Comparison of ENCODE assay signal across 21 cellular contexts in genomic region chr1:167977245-167977644, GRCh38. TPM values are rescaled to one million over a fixed set of nuclear protein-coding genes. Genes with fewer than 3 reads are reported as not detected.
A peak's percentile ranks its signal among the peaks of the same experiment; 100 is the strongest.
DNase-seq lines count a peak whose midpoint lies in the region; ATAC-seq, FAIRE-seq and TF ChIP-seq lines count a peak whose summit lies in the region.
"Had no signal": no experiment of that assay in that cellular context is flagged by ENCODE, and none has a peak within 500 bp of the region (broad histone marks: within the 10 kb centered on the region; RNA-seq: fewer than 3 reads in every experiment).

No MANE protein-coding gene starts in this region.

- in situ Hi-C loops in GM12878 (cut with MboI): no loop called here

- SMC1A ChIA-PET in GM12878 (lab: Charles Lee; ENCODE audit: uncharacterized antibody, unreplicated experiment): no interaction called here

- H3K27ac ChIP-seq in GM12878 (ENCODE audit: control insufficient read depth, insufficient read depth) (no peak overlapping the region), caudate nucleus (ENCODE audit: low read depth, low read length) (no peak overlapping the region), Peyer's patch (no peak overlapping the region)
- H3K27ac ChIP-seq: BLaER1 treated with 17β-estradiol and CSF1 and Interleukin-3, amounts not matched to agents 10 nM and 100 nM had no signal

- H3K27me3 ChIP-seq in GM12878 (replicated peaks in 1 of 2; ENCODE audit: control insufficient read depth in 2 of 2, insufficient read depth in 2 of 2, low read length in 1 of 2) (no peaks in the 10 kb centered on the region), Peyer's patch (peaks cover 0 to 3% of the 10 kb centered on the region in 2 donors)
- H3K27me3 ChIP-seq: BLaER1 treated with 17β-estradiol and CSF1 and Interleukin-3, amounts not matched to agents 10 nM and 100 nM had no signal

- FAIRE-seq in GM12878 (lab: Jason Lieb, UNC): no peak
- FAIRE-seq: GM12891, GM19239 had no signal

- DNase-seq in stimulated activated naive CD8-positive, alpha-beta T cell treated with anti-CD3 and anti-CD28 coated beads, Interleukin-15, Interleukin-2, amounts not matched to agents 100 U/mL and 50 U/mL, for 24 hours: no peak
- no peak for DNase-seq in GM12878 (ENCODE audit: low read depth, low spot score)
- peak; percentile 2 for DNase-seq in left kidney (ENCODE audit: low read depth, low spot score)
- no peak for DNase-seq in caudate nucleus (lab: John Stamatoyannopoulos, UW)
- no peak for DNase-seq in NCI-H1048 (lab: John Stamatoyannopoulos, UW)
- DNase-seq in Peyer's patch: no peak
- DNase-seq: Calu3; CD8-positive, alpha-beta T cell; DMS 273 treated with DMSO at 0.1 percent for 48 hours; DMS53; DND-41; EL; H7; HFFc6 had no signal

- TF ChIP-seq RAD21 in GM12878 (IDR thresholded peaks at IDR 0.05; ENCODE audit: insufficient read depth, low read depth, low read length): no peak

- no peak for TF ChIP-seq POLR2A in GM12878 (IDR thresholded peaks at IDR 0.05; ENCODE audit: low read depth, low read length)
- TF ChIP-seq POLR2A in Peyer's patch (IDR thresholded peaks at IDR 0.05): no peak

- peak overlapping the region; percentile 7 for H3K27ac Mint-ChIP-seq in stimulated activated naive CD8-positive, alpha-beta T cell treated with anti-CD3 and anti-CD28 coated beads, Interleukin-15, Interleukin-2, amounts not matched to agents 100 ng/mL and 50 ng/mL, for 24 hours
- H3K27ac Mint-ChIP-seq: B cell; CD8-positive, alpha-beta T cell; GM23338; HFFc6 had no signal

- no peak for TF ChIP-seq CTCF in GM12878 (IDR thresholded peaks at IDR 0.05 in 2 of 3, conservative IDR thresholded peaks at IDR 0.05 in 1 of 3; ENCODE audit: control insufficient read depth in 2 of 3, extremely low read depth in 1 of 3, insufficient read depth in 1 of 3, low read depth in 3 of 3, low read length in 3 of 3)
- TF ChIP-seq CTCF in Peyer's patch (IDR thresholded peaks at IDR 0.05): no peak

- H3K36me3 Mint-ChIP-seq in stimulated activated naive CD8-positive, alpha-beta T cell treated with anti-CD3 and anti-CD28 coated beads, Interleukin-15, Interleukin-2, amounts not matched to agents 100 ng/mL and 50 ng/mL, for 24 hours (ENCODE audit: low read depth): peaks cover 59% of the 10 kb centered on the region

- WGBS in GM12878 (ENCODE audit: insufficient coverage, insufficient replicate concordance, low lambda C conversion rate, missing lambda C conversion rate): 90% methylated on average over 1 of the region's 1 CpG

- H3K36me3 ChIP-seq in GM12878 (ENCODE audit: control insufficient read depth in 2 of 2, insufficient read depth in 2 of 2, low read length in 1 of 2) (peaks cover 0 to 22% of the 10 kb centered on the region in 2 experiments; a peak in 2 of 4 replicates), Peyer's patch (peaks cover 0 to 31% (median 0%) of the 10 kb centered on the region in 3 donors)

- CTCF ChIA-PET in GM12878 (lab: Yijun Ruan, JAX): interaction anchor here (0.6 kb wide), 1 partner anchor 28 kb away, joined by 3 read pairs; no protein-coding TSS in a partner anchor

- no peaks in the 10 kb centered on the region; the same call in 1 of the 2 replicates for H3K79me2 ChIP-seq in GM12878 (ENCODE audit: control insufficient read depth, insufficient read depth, low read length)

- intact Hi-C loops in GM12878 (cut with micrococcal nuclease; ENCODE audit: unreplicated experiment): no loop called here

- H2AFZ ChIP-seq in GM12878 (ENCODE audit: control insufficient read depth, low read depth, low read length): no peak overlapping the region
- H2AFZ ChIP-seq: GM23338 had no signal

- POLR2A ChIA-PET in GM12878 (lab: Charles Lee): no interaction called here

- H3K9me3 Mint-ChIP-seq in stimulated activated naive CD8-positive, alpha-beta T cell treated with anti-CD3 and anti-CD28 coated beads, Interleukin-15, Interleukin-2, amounts not matched to agents 100 ng/mL and 50 ng/mL, for 24 hours: peaks cover 4% of the 10 kb centered on the region
- H3K9me3 Mint-ChIP-seq: CD8-positive, alpha-beta T cell; GM23338 had no signal

- H3K4me2 ChIP-seq in GM12878 (ENCODE audit: control insufficient read depth, insufficient read depth): no peak overlapping the region
- H3K4me2 ChIP-seq: BLaER1 treated with 17β-estradiol and CSF1 and Interleukin-3, amounts not matched to agents 10 nM and 100 nM; GM23338 had no signal

- no peaks in the 10 kb centered on the region for H3K27me3 Mint-ChIP-seq in stimulated activated naive CD8-positive, alpha-beta T cell treated with anti-CD3 and anti-CD28 coated beads, Interleukin-15, Interleukin-2, amounts not matched to agents 100 ng/mL and 50 ng/mL, for 24 hours
- H3K27me3 Mint-ChIP-seq: B cell had no signal

- H4K20me1 ChIP-seq in GM12878 (ENCODE audit: control insufficient read depth, insufficient read depth): no peaks in the 10 kb centered on the region

- H3K9ac ChIP-seq in GM12878 (ENCODE audit: control insufficient read depth, insufficient read depth, low read length): no peak overlapping the region
- H3K9ac ChIP-seq: BLaER1 treated with 17β-estradiol and CSF1 and Interleukin-3, amounts not matched to agents 10 nM and 100 nM had no signal

- H3K4me1 Mint-ChIP-seq in stimulated activated naive CD8-positive, alpha-beta T cell treated with anti-CD3 and anti-CD28 coated beads, Interleukin-15, Interleukin-2, amounts not matched to agents 100 ng/mL and 50 ng/mL, for 24 hours (ENCODE audit: low read depth): peaks cover 4% of the 10 kb centered on the region
- H3K4me1 Mint-ChIP-seq: GM23338 had no signal

- no peak for ATAC-seq in stimulated activated naive CD8-positive, alpha-beta T cell treated with anti-CD3 and anti-CD28 coated beads, Interleukin-15, Interleukin-2, amounts not matched to agents 100 U/mL and 50 U/mL, for 24 hours
- no peak for ATAC-seq in GM12878
- ATAC-seq: CD8-positive, alpha-beta T cell; GM23338; HCT116 had no signal

- TF ChIP-seq EP300 in GM12878 (IDR thresholded peaks at IDR 0.05; ENCODE audit: borderline replicate concordance in 1 of 2, control insufficient read depth in 1 of 2, low read depth in 2 of 2, low read length in 2 of 2): no peak

- H3K9me3 ChIP-seq in GM12878 (replicated peaks; ENCODE audit: control insufficient read depth, insufficient read depth, low read length): no peaks in the 10 kb centered on the region; the same call in 1 of the 3 replicates
- H3K9me3 ChIP-seq in Peyer's patch: no peaks in the 10 kb centered on the region

- no peak overlapping the region for H3K4me3 Mint-ChIP-seq in stimulated activated naive CD8-positive, alpha-beta T cell treated with anti-CD3 and anti-CD28 coated beads, Interleukin-15, Interleukin-2, amounts not matched to agents 100 ng/mL and 50 ng/mL, for 24 hours
- H3K4me3 Mint-ChIP-seq: B cell; CD8-positive, alpha-beta T cell; GM23338; HFFc6 had no signal

- no peak overlapping the region for H3K4me3 ChIP-seq in GM12878
- H3K4me3 ChIP-seq in Peyer's patch: no peak overlapping the region
- H3K4me3 ChIP-seq: BLaER1 treated with 17β-estradiol and CSF1 and Interleukin-3, amounts not matched to agents 10 nM and 100 nM; GM23338 had no signal

- RAD21 ChIA-PET in GM12878 (lab: Charles Lee; ENCODE audit: unreplicated experiment): no interaction called here

- no peaks in the 10 kb centered on the region for H3K4me1 ChIP-seq in GM12878 (ENCODE audit: control insufficient read depth, insufficient read depth, low read length)
- H3K4me1 ChIP-seq in Peyer's patch: no peaks in the 10 kb centered on the region
- H3K4me1 ChIP-seq: BLaER1 treated with 17β-estradiol and CSF1 and Interleukin-3, amounts not matched to agents 10 nM and 100 nM had no signal

- no TSS peak for BruUV-seq in GM12878 (replicated peaks; lab: Mats Ljungman, UMichigan)

RNA-seq across cellular contexts. Expression of gene MPC2, which starts 40.4 kb away (rescaled TPM):
- total RNA-seq in GM12878 (2013; cell fraction: nucleolus; rRNA removed): 6.9 and 9.0 TPM in 2 replicates
- total RNA-seq in GM12878 (2014; rRNA removed): 58.5 and 59.8 TPM in 2 replicates
- 60.3 and 64.0 TPM in 2 replicates for total RNA-seq in GM12878 (2014; rRNA removed; fragmentation: Illumina TruSeq; extraction: Trizol)
- 69.0 and 71.7 TPM in 2 replicates for total RNA-seq in GM12878 (2021)
- polyA plus RNA-seq in GM12878 (2011; ENCODE audit: low read depth): 44.9 TPM
- polyA plus RNA-seq in GM12878 (2011; rRNA removed): 66.3 and 108 TPM in 2 replicates
- 29.2 and 32.5 TPM in 2 replicates for polyA plus RNA-seq in GM12878 (2011; cell fraction: cytosol; rRNA removed)
- 15.3 and 20.0 TPM in 2 replicates for polyA plus RNA-seq in GM12878 (2011; cell fraction: nucleus; rRNA removed)
- polyA plus RNA-seq in GM12878 (2012): 61.1 and 69.3 TPM in 2 replicates
- 54.7 and 56.9 TPM in 2 replicates for polyA plus RNA-seq in GM12878 (2014; fragmentation: Illumina TruSeq; extraction: Trizol)
- polyA plus RNA-seq in GM12878 (2014; fragmentation: Nextera tagmentation; extraction: Ambion mirVana): 10 to 100 TPM; 22.5 to 68.5 TPM
- polyA plus RNA-seq in GM12878 (2014; rRNA removed): 46.0 and 55.9 TPM in 2 replicates
- 100 to 1,000 TPM; 149 to 164 TPM for polyA plus RNA-seq in GM12878 (2016; fragmentation: Nextera tagmentation; extraction: Ambion mirVana)
- polyA minus RNA-seq in GM12878 (2011; rRNA and poly(A)+ RNA removed): 8.1 and 10.4 TPM in 2 replicates
- 12.4 and 12.6 TPM in 2 replicates for polyA minus RNA-seq in GM12878 (2011; cell fraction: cytosol; rRNA and poly(A)+ RNA removed)
- polyA minus RNA-seq in GM12878 (2011; cell fraction: nucleus; rRNA and poly(A)+ RNA removed): 5.7 and 7.3 TPM in 2 replicates
- total RNA-seq in Peyer's patch: 10 to 100 TPM; 31.6 to 93.9 (median 61.6) TPM

RNA-seq across cellular contexts. Expression of gene DCAF6, which starts 40.8 kb away (rescaled TPM):
- 188 and 208 TPM in 2 replicates for total RNA-seq in GM12878 (2013; cell fraction: nucleolus; rRNA removed)
- total RNA-seq in GM12878 (2014; rRNA removed): 25.9 and 29.3 TPM in 2 replicates
- 36.6 and 39.6 TPM in 2 replicates for total RNA-seq in GM12878 (2014; rRNA removed; fragmentation: Illumina TruSeq; extraction: Trizol)
- 26.2 and 27.8 TPM in 2 replicates for total RNA-seq in GM12878 (2021)
- 21.0 TPM for polyA plus RNA-seq in GM12878 (2011; ENCODE audit: low read depth)
- 62.7 and 98.0 TPM in 2 replicates for polyA plus RNA-seq in GM12878 (2011; rRNA removed)
- 30.7 and 48.6 TPM in 2 replicates for polyA plus RNA-seq in GM12878 (2011; cell fraction: cytosol; rRNA removed)
- polyA plus RNA-seq in GM12878 (2011; cell fraction: nucleus; rRNA removed): 40.0 and 42.7 TPM in 2 replicates
- polyA plus RNA-seq in GM12878 (2012): 28.6 and 30.5 TPM in 2 replicates
- polyA plus RNA-seq in GM12878 (2014; fragmentation: Illumina TruSeq; extraction: Trizol): 40.6 and 47.5 TPM in 2 replicates
- polyA plus RNA-seq in GM12878 (2014; fragmentation: Nextera tagmentation; extraction: Ambion mirVana): 10 to 100 TPM; 11.4 to 18.3 TPM
- 24.2 and 29.5 TPM in 2 replicates for polyA plus RNA-seq in GM12878 (2014; rRNA removed)
- polyA plus RNA-seq in GM12878 (2016; fragmentation: Nextera tagmentation; extraction: Ambion mirVana): 10 to 100 TPM; 51.2 to 58.1 TPM
- 71.9 and 140 TPM in 2 replicates for polyA minus RNA-seq in GM12878 (2011; rRNA and poly(A)+ RNA removed)
- polyA minus RNA-seq in GM12878 (2011; cell fraction: cytosol; rRNA and poly(A)+ RNA removed): 16.7 and 20.0 TPM in 2 replicates
- polyA minus RNA-seq in GM12878 (2011; cell fraction: nucleus; rRNA and poly(A)+ RNA removed): 51.3 and 71.8 TPM in 2 replicates
- total RNA-seq in Peyer's patch: 100 to 1,000 TPM; 106 to 139 (median 114) TPM
